ENCODE assay signal across 8 cellular contexts in genomic region chr16:85570213-85570734, GRCh38. TPM values are rescaled to one million over a fixed set of nuclear protein-coding genes. Genes with fewer than 3 reads are reported as not detected.
DNase-seq lines count a peak whose midpoint lies in the region; ATAC-seq and TF ChIP-seq lines count a peak whose summit lies in the region.

No MANE protein-coding gene starts in this region.

- H3K27me3 ChIP-seq in muscle layer of colon (ENCODE audit: control insufficient read depth in 1 of 2, insufficient read depth in 2 of 2, low read length in 2 of 2) (no peaks in the 10 kb centered on the region), MG63 (no peaks in the 10 kb centered on the region)

- H3K27ac Mint-ChIP-seq in activated B cell treated with CpG ODN at 0.5 μM for 24 hours = peak overlapping the region; percentile 82

- peak overlapping the region; percentile 70 for H3K4me3 Mint-ChIP-seq in activated B cell treated with CpG ODN at 0.5 μM for 24 hours

- H3K36me3 Mint-ChIP-seq in activated B cell treated with CpG ODN at 0.5 μM for 24 hours (ENCODE audit: low read depth) = peaks cover 5% of the 10 kb centered on the region

- CTCF ChIA-PET in activated B cell treated with CpG ODN at 0.5 μM for 24 hours (lab: Charles Lee) = no interaction called here

- H3K27me3 Mint-ChIP-seq in activated B cell treated with CpG ODN at 0.5 μM for 24 hours = no peaks in the 10 kb centered on the region

- H3K9ac ChIP-seq in muscle layer of colon (ENCODE audit: low read length) = no peak overlapping the region

- no peak overlapping the region for H3K4me3 ChIP-seq in muscle layer of colon (ENCODE audit: low read depth in 1 of 2, low read length in 2 of 2)
- H3K4me3 ChIP-seq in MG63 = no peak overlapping the region

- peaks cover 74% of the 10 kb centered on the region for H3K4me1 Mint-ChIP-seq in activated B cell treated with CpG ODN at 0.5 μM for 24 hours

- intact Hi-C loops in activated B cell treated with CpG ODN at 0.5 μM for 24 hours (cut with micrococcal nuclease) = loop anchor here (5.0 kb wide), 1 partner anchor 33 kb away; no protein-coding TSS in a partner anchor

- H3K9me3 ChIP-seq in muscle layer of colon (ENCODE audit: low read length) (no peaks in the 10 kb centered on the region), MG63 (no peaks in the 10 kb centered on the region)

- POLR2A ChIA-PET in activated B cell treated with CpG ODN at 0.5 μM for 24 hours (lab: Charles Lee) = interaction anchor here (1.7 to 9.2 kb wide), 4 partner anchors 11 to 16 kb away, joined by 12 to 84 read pairs (median 34); no protein-coding TSS in a partner anchor

- ATAC-seq in HG02938 (IDR thresholded peaks at IDR 0.05; ENCODE audit: unreplicated experiment) (peak; percentile 15), activated B cell treated with CpG ODN at 0.5 μM for 24 hours (ENCODE audit: low read depth) (peak; percentile 43)

- H3K36me3 ChIP-seq in muscle layer of colon (ENCODE audit: insufficient read depth, low read length) (no peaks in the 10 kb centered on the region), MG63 (no peaks in the 10 kb centered on the region; the same call in 1 of the 2 replicates)

- no peak for TF ChIP-seq CTCF in activated B cell treated with CpG ODN at 0.5 μM for 24 hours (IDR thresholded peaks at IDR 0.05)

- DNase-seq in NCI-H2107 treated with DMSO at 0.1 percent for 48 hours (lab: John Stamatoyannopoulos, UW; ENCODE audit: unreplicated experiment) = peak; percentile 82
- no peak for DNase-seq in NCI-H2107 (lab: John Stamatoyannopoulos, UW)
- peak; percentile 44 for DNase-seq in activated B cell treated with CpG ODN at 0.5 μM for 24 hours
- no peak for DNase-seq in NCI-H1048 (lab: John Stamatoyannopoulos, UW)
- no peak for DNase-seq in MG63
- no peak for DNase-seq in iPS-NIHi7 (ENCODE audit: extremely low spot score)

- peaks cover 61% of the 10 kb centered on the region for H3K4me1 ChIP-seq in muscle layer of colon (ENCODE audit: insufficient read depth, low read length)

- peak overlapping the region; percentile 60 for H3K27ac ChIP-seq in muscle layer of colon (ENCODE audit: low read depth, low read length)

- H3K9me3 Mint-ChIP-seq in activated B cell treated with CpG ODN at 0.5 μM for 24 hours = no peaks in the 10 kb centered on the region

RNA-seq across cellular contexts. Expression of gene GSE1, which starts 42.8 kb away (rescaled TPM):
- total RNA-seq in activated B cell treated with CpG ODN at 0.5 μM for 24 hours = 37.8 and 48.3 TPM in 2 replicates
- total RNA-seq in MG63 (2014; rRNA removed; shearing (Covaris generic); ENCODE audit: low replicate concordance) = 9.3 and 19.1 TPM in 2 replicates

Comparison
In these comparisons a context has a peak if more than half of its experiments do, and no peak if none do; other contexts are left out.
1. DNase-seq: peak in NCI-H2107 treated with DMSO at 0.1 percent for 48 hours (single experiment) and activated B cell treated with CpG ODN at 0.5 μM for 24 hours (single experiment); none in NCI-H2107 (single experiment), NCI-H1048 (single experiment), MG63 (single experiment) and iPS-NIHi7 (single experiment).